11 cellular contexts compared by ENCODE assay signal in genomic region chr21:14143999-14144398, GRCh38.
"Had no signal": no experiment of that assay in that cellular context is flagged by ENCODE, and none has a peak within 500 bp of the region (broad histone marks: within the 10 kb centered on the region; RNA-seq: fewer than 3 reads in every experiment).

No MANE protein-coding gene starts in this region.

- DNase-seq: GM23248, GOT3, H7, H9, HCEC 1CT, HFFc6 had no signal

- H3K9me3 Mint-ChIP-seq: GM23338 had no signal

- FAIRE-seq: H1, H54 had no signal

- H3K27ac Mint-ChIP-seq: GM23338, H9, HFFc6 had no signal

- H3K9me3 ChIP-seq: HAP-1 had no signal

- H3K4me2 ChIP-seq: GM23338 had no signal

- H3K9ac ChIP-seq: GM23248 had no signal

- H3K4me3 ChIP-seq: GM23248, GM23338, HAP-1 had no signal

- H2AFZ ChIP-seq: GM23248, GM23338 had no signal

- H3K4me1 ChIP-seq: HAP-1 had no signal

- ATAC-seq: GM23338, HCT116 had no signal

- H3K36me3 ChIP-seq: HAP-1 had no signal

- H3K4me3 Mint-ChIP-seq: GM23338, H9, HFFc6 had no signal

- H3K27ac ChIP-seq: GM23248 had no signal

- H3K4me1 Mint-ChIP-seq: H9 had no signal
